Comparison of ENCODE assay signal across 18 cellular contexts in genomic region chr5:97098864-97099454, GRCh38. TPM values are rescaled to one million over a fixed set of nuclear protein-coding genes. Genes with fewer than 3 reads are reported as not detected.
DNase-seq lines count a peak whose midpoint lies in the region; ATAC-seq and TF ChIP-seq lines count a peak whose summit lies in the region.
"Had no signal": no experiment of that assay in that cellular context is flagged by ENCODE, and none has a peak within 500 bp of the region (broad histone marks: within the 10 kb centered on the region; RNA-seq: fewer than 3 reads in every experiment).

No MANE protein-coding gene starts in this region.

- H3F3A ChIP-seq in GM23248 (ENCODE audit: insufficient read depth) (no peaks in the 10 kb centered on the region), PC-3 (ENCODE audit: low read length, unreplicated experiment) (no peaks in the 10 kb centered on the region)

- in situ Hi-C loops in GM23248 (cut with MboI) (no loop called here), astrocyte of the cerebellum (cut with HindIII; ENCODE audit: low sequenced_read_pairs) (no loop called here)

- H4K20me1 ChIP-seq in GM23248 (ENCODE audit: insufficient read depth): no peaks in the 10 kb centered on the region
- H4K20me1 ChIP-seq in PC-3 (ENCODE audit: low read length): no peaks in the 10 kb centered on the region

- H3K4me3 ChIP-seq in GM23248 (0 out of 2 replicates have a peak overlapping the region, but pooled peaks have one; percentile 36), astrocyte of the cerebellum (ENCODE audit: low read depth, low read length) (no peak overlapping the region), right cardiac atrium (ENCODE audit: low read length) (no peak overlapping the region), PC-3 (ENCODE audit: low read length) (no peak overlapping the region)

- H3K36me3 ChIP-seq in GM23248 (ENCODE audit: low read depth): no peaks in the 10 kb centered on the region
- no peaks in the 10 kb centered on the region for H3K36me3 ChIP-seq in PC-3 (ENCODE audit: low read depth, low read length)

- TF ChIP-seq CTCF in astrocyte of the cerebellum (IDR thresholded peaks at IDR 0.05; ENCODE audit: low read depth, low read length, missing control alignments): no peak
- TF ChIP-seq CTCF in PC-3 (conservative IDR thresholded peaks at IDR 0.05; ENCODE audit: low read depth, low read length): no peak

- no peaks in the 10 kb centered on the region for H3K4me1 ChIP-seq in GM23248 (ENCODE audit: insufficient read depth)
- peaks cover 2% of the 10 kb centered on the region for H3K4me1 ChIP-seq in right cardiac atrium (ENCODE audit: control insufficient read depth, insufficient read depth, low read length)
- H3K4me1 ChIP-seq in PC-3 (ENCODE audit: insufficient read depth, low read length): no peaks in the 10 kb centered on the region

- no peak overlapping the region for H2AFZ ChIP-seq in GM23248
- H2AFZ ChIP-seq in PC-3 (ENCODE audit: low read length): no peak overlapping the region

- POLR2A ChIA-PET in PC-3 (lab: Charles Lee; ENCODE audit: unreplicated experiment): no interaction called here

- H3K9me2 ChIP-seq in GM23248 (ENCODE audit: insufficient read depth): no peaks in the 10 kb centered on the region
- H3K9me2 ChIP-seq in PC-3 (replicated peaks; ENCODE audit: low read length): no peaks in the 10 kb centered on the region

- H3K27me3 ChIP-seq in GM23248 (replicated peaks; ENCODE audit: insufficient read depth) (peaks cover 24% of the 10 kb centered on the region), right cardiac atrium (ENCODE audit: control insufficient read depth, insufficient read depth) (no peaks in the 10 kb centered on the region), PC-3 (ENCODE audit: low read length) (peaks cover 6% of the 10 kb centered on the region; the same call in 1 of the 2 replicates)

- ATAC-seq in right cardiac atrium (peak; percentile 76 to 88), sciatic nerve (peak; percentile 15), HG03135 (IDR thresholded peaks at IDR 0.05; ENCODE audit: unreplicated experiment) (no peak), PC-3 (no peak)
- ATAC-seq: activated T-helper 17 cell treated with anti-CD3 and anti-CD28 coated beads, Interleukin-2, amount 50 U/mL, for 72 hours; stimulated activated naive CD8-positive, alpha-beta T cell treated with anti-CD3 and anti-CD28 coated beads, Interleukin-15, amount 100 ng/mL, for 72 hours had no signal

- H3K27ac ChIP-seq in GM23248 (no peak overlapping the region), right cardiac atrium (ENCODE audit: low read length) (no peak overlapping the region), PC-3 (ENCODE audit: low read length) (no peak overlapping the region)

- no TSS peak for BruUV-seq in PC-3 (replicated peaks; lab: Mats Ljungman, UMichigan)

- H3K9ac ChIP-seq in GM23248: no peak overlapping the region
- H3K9ac ChIP-seq in PC-3 (ENCODE audit: low read length): no peak overlapping the region

- 2 to 3% methylated on average over 6 of the region's 6 CpGs for WGBS in GM23248 (ENCODE audit: low coverage in 1 of 2, low lambda C conversion rate in 2 of 2, missing lambda C conversion rate in 2 of 2), 2 experiments
- WGBS in right cardiac atrium: 40% methylated on average over 6 of the region's 6 CpGs

- CTCF ChIA-PET in PC-3 (lab: Charles Lee): no interaction called here

- H3K79me2 ChIP-seq in GM23248 (ENCODE audit: insufficient read depth) (no peaks in the 10 kb centered on the region), PC-3 (ENCODE audit: low read length) (no peaks in the 10 kb centered on the region)

- H3K9me3 ChIP-seq in GM23248 (ENCODE audit: low read depth) (no peaks in the 10 kb centered on the region), right cardiac atrium (ENCODE audit: control insufficient read depth, low read length) (no peaks in the 10 kb centered on the region), PC-3 (ENCODE audit: low read length) (no peaks in the 10 kb centered on the region)

- intact Hi-C loops in right cardiac atrium (cut with DNase I): no loop called here
- intact Hi-C loops in sciatic nerve (cut with DNase I): no loop called here
- intact Hi-C loops in PC-3 (cut with micrococcal nuclease): no loop called here

- H3K4me2 ChIP-seq in GM23248 (ENCODE audit: unreplicated experiment): no peak overlapping the region
- H3K4me2 ChIP-seq in PC-3 (ENCODE audit: low read length): no peak overlapping the region

- DNase-seq in GM23248 (peak; percentile 4), astrocyte of the cerebellum (ENCODE audit: low read depth) (peak; percentile 12), right cardiac atrium (peak in 2 of 3 donors; percentile 56 to 59), sciatic nerve (ENCODE audit: low spot score) (no peak), PC-3 (no peak), foreskin melanocyte (no peak)
- DNase-seq: activated CD4-positive, alpha-beta memory T cell treated with anti-CD3 and anti-CD28 coated beads for 36 hours; aorta; CD4-positive, CD25-positive, alpha-beta regulatory T cell; effector CD8-positive, alpha-beta T cell; immature natural killer cell; KBM-7; NCI-H187 treated with DMSO at 0.1 percent for 48 hours; retina; stimulated activated naive CD8-positive, alpha-beta T cell treated with anti-CD3 and anti-CD28 coated beads, Interleukin-15, amount 100 ng/mL, for 72 hours had no signal

RNA-seq across cellular contexts. Expression of gene LIX1, which starts 43.5 kb away (rescaled TPM):
- not detected in 2 replicates for total RNA-seq in GM23248 (2014; rRNA removed; shearing (Covaris generic))
- polyA plus RNA-seq in GM23248 (2016; fragmentation: Nextera tagmentation; extraction: Ambion mirVana) (0.05 TPM in 1 of 2 replicates, not detected in the other), right cardiac atrium (0.18 TPM)
- total RNA-seq in right cardiac atrium (under 1 TPM; 0.20 to 0.50 (median 0.36) TPM), sciatic nerve (not detected), PC-3 (2014; rRNA removed) (not detected in 2 replicates)
- total RNA-seq: activated CD4-positive, alpha-beta memory T cell treated with anti-CD3 and anti-CD28 coated beads for 36 hours; activated T-helper 17 cell treated with anti-CD3 and anti-CD28 coated beads, Interleukin-2, amount 50 U/mL, for 72 hours; aorta; CD4-positive, CD25-positive, alpha-beta regulatory T cell; SK-MEL-5 had no signal
- polyA plus RNA-seq: aorta; CD4-positive, CD25-positive, alpha-beta regulatory T cell; immature natural killer cell had no signal

Comparison
In these comparisons a context has a peak if more than half of its experiments do, and no peak if none do; other contexts are left out.
1. DNase-seq: peak in GM23248 (single experiment), astrocyte of the cerebellum (single experiment) and right cardiac atrium (2 of 3); none in sciatic nerve (single experiment), PC-3 (single experiment) and foreskin melanocyte (single experiment).
2. ATAC-seq: peak in right cardiac atrium (2 of 2) and sciatic nerve (single experiment); none in HG03135 (single experiment) and PC-3 (single experiment).